16 cellular contexts compared by ENCODE assay signal in the genomic region with DNA sequence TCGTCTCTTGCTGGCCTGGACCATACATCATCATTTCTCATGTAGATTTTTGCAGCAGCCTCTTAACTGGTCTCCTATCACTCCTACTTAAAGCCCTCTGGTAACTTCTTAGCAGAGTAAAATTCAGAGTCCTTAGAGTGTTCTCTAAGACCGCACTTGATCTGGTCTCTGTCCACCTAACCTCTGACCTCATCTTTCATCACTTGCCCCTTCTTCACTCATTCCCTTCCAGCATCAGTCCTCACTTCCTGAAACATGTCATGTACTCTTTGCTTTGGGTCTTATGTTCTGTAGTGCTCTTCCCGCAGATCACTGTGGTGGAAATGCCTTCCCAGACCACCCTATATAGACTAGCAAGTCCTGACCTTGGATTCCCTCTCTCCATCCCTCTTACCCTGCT. TPM values are rescaled to one million over a fixed set of nuclear protein-coding genes. Genes with fewer than 3 reads are reported as not detected.
DNase-seq lines count a peak whose midpoint lies in the region; ATAC-seq lines count a peak whose summit lies in the region.
"Had no signal": no experiment of that assay in that cellular context is flagged by ENCODE, and none has a peak within 500 bp of the region (broad histone marks: within the 10 kb centered on the region; RNA-seq: fewer than 3 reads in every experiment).

No MANE protein-coding gene starts in this region.

- no peak for ATAC-seq in activated naive CD8-positive, alpha-beta T cell treated with anti-CD3 and anti-CD28 coated beads, Interleukin-2, amount 10 ng/mL, durations not matched to agents 7 days and 5 days (ENCODE audit: low read depth)
- ATAC-seq in stimulated activated memory B cell treated with anti-CD40 and anti-IgM and Interleukin-4, amounts not matched to agents 10 μg/mL and 1 μg/mL and 100 μg/mL, for 72 hours = no peak
- no peak for ATAC-seq in HG03095 (IDR thresholded peaks at IDR 0.05; ENCODE audit: unreplicated experiment)

- POLR2A ChIA-PET in activated naive CD8-positive, alpha-beta T cell treated with anti-CD3 and anti-CD28 coated beads, Interleukin-2, amount 10 ng/mL, durations not matched to agents 7 days and 5 days (lab: Charles Lee) = interaction anchor here (0.6 kb wide), 1 partner anchor 277 kb away, joined by 3 read pairs; no protein-coding TSS in a partner anchor

- H3K4me1 Mint-ChIP-seq in activated naive CD4-positive, alpha-beta T cell treated with anti-CD3 and anti-CD28 coated beads, Interleukin-2, amount 50 U/mL, for 24 hours = peaks cover 81% of the 10 kb centered on the region
- peaks cover 55 to 71% (median 66%) of the 10 kb centered on the region in 3 donors for H3K4me1 Mint-ChIP-seq in IgD-negative memory B cell
- peaks cover 64% of the 10 kb centered on the region for H3K4me1 Mint-ChIP-seq in activated naive CD8-positive, alpha-beta T cell treated with anti-CD3 and anti-CD28 coated beads, Interleukin-2, amount 10 ng/mL, durations not matched to agents 7 days and 5 days
- peaks cover 74% of the 10 kb centered on the region for H3K4me1 Mint-ChIP-seq in stimulated activated memory B cell treated with anti-CD40 and anti-IgM and Interleukin-4, amounts not matched to agents 10 μg/mL and 1 μg/mL and 100 μg/mL, for 72 hours

- no peaks in the 10 kb centered on the region for H3K9me3 Mint-ChIP-seq in activated naive CD4-positive, alpha-beta T cell treated with anti-CD3 and anti-CD28 coated beads, Interleukin-2, amount 50 U/mL, for 24 hours
- no peaks in the 10 kb centered on the region for H3K9me3 Mint-ChIP-seq in IgD-negative memory B cell
- H3K9me3 Mint-ChIP-seq in activated naive CD8-positive, alpha-beta T cell treated with anti-CD3 and anti-CD28 coated beads, Interleukin-2, amount 10 ng/mL, durations not matched to agents 7 days and 5 days = no peaks in the 10 kb centered on the region
- H3K9me3 Mint-ChIP-seq in stimulated activated memory B cell treated with anti-CD40 and anti-IgM and Interleukin-4, amounts not matched to agents 10 μg/mL and 1 μg/mL and 100 μg/mL, for 72 hours = no peaks in the 10 kb centered on the region

- peak overlapping the region; percentile 7 for H3K4me3 Mint-ChIP-seq in activated naive CD4-positive, alpha-beta T cell treated with anti-CD3 and anti-CD28 coated beads, Interleukin-2, amount 50 U/mL, for 24 hours
- peak overlapping the region in 3 of 4 donors; percentile 0 to 30 (median 1) for H3K4me3 Mint-ChIP-seq in IgD-negative memory B cell
- no peak overlapping the region for H3K4me3 Mint-ChIP-seq in activated naive CD8-positive, alpha-beta T cell treated with anti-CD3 and anti-CD28 coated beads, Interleukin-2, amount 10 ng/mL, durations not matched to agents 7 days and 5 days
- H3K4me3 Mint-ChIP-seq in stimulated activated memory B cell treated with anti-CD40 and anti-IgM and Interleukin-4, amounts not matched to agents 10 μg/mL and 1 μg/mL and 100 μg/mL, for 72 hours = no peak overlapping the region

- DNase-seq in activated naive CD4-positive, alpha-beta T cell treated with Interleukin-2 at 50 U/mL for 16 hours = no peak
- no peak for DNase-seq in activated naive CD8-positive, alpha-beta T cell treated with anti-CD3 and anti-CD28 coated beads, Interleukin-2, amount 10 ng/mL, durations not matched to agents 7 days and 5 days
- DNase-seq in mucosa of gallbladder (ENCODE audit: low spot score) = no peak
- DNase-seq in NCI-H748 (lab: John Stamatoyannopoulos, UW; ENCODE audit: unreplicated experiment) = no peak
- DNase-seq: activated CD4-positive, alpha-beta T cell treated with anti-CD3 and anti-CD28 coated beads, Interleukin-2, amount 50 U/mL, for 48 hours; COR-L47; cortex of kidney; Kasumi-1; NCI-H1417; NCI-H2107; NCI-H510A treated with DMSO at 0.1 percent for 48 hours; tibial artery had no signal

- H3K36me3 Mint-ChIP-seq in activated naive CD4-positive, alpha-beta T cell treated with anti-CD3 and anti-CD28 coated beads, Interleukin-2, amount 50 U/mL, for 24 hours = peaks cover 1% of the 10 kb centered on the region
- H3K36me3 Mint-ChIP-seq in IgD-negative memory B cell = no peaks in the 10 kb centered on the region
- H3K36me3 Mint-ChIP-seq in activated naive CD8-positive, alpha-beta T cell treated with anti-CD3 and anti-CD28 coated beads, Interleukin-2, amount 10 ng/mL, durations not matched to agents 7 days and 5 days = peaks cover 5% of the 10 kb centered on the region
- peaks cover 7% of the 10 kb centered on the region for H3K36me3 Mint-ChIP-seq in stimulated activated memory B cell treated with anti-CD40 and anti-IgM and Interleukin-4, amounts not matched to agents 10 μg/mL and 1 μg/mL and 100 μg/mL, for 72 hours

- H3K27me3 Mint-ChIP-seq in activated naive CD4-positive, alpha-beta T cell treated with anti-CD3 and anti-CD28 coated beads, Interleukin-2, amount 50 U/mL, for 24 hours = no peaks in the 10 kb centered on the region
- no peaks in the 10 kb centered on the region for H3K27me3 Mint-ChIP-seq in IgD-negative memory B cell
- no peaks in the 10 kb centered on the region for H3K27me3 Mint-ChIP-seq in activated naive CD8-positive, alpha-beta T cell treated with anti-CD3 and anti-CD28 coated beads, Interleukin-2, amount 10 ng/mL, durations not matched to agents 7 days and 5 days
- no peaks in the 10 kb centered on the region for H3K27me3 Mint-ChIP-seq in stimulated activated memory B cell treated with anti-CD40 and anti-IgM and Interleukin-4, amounts not matched to agents 10 μg/mL and 1 μg/mL and 100 μg/mL, for 72 hours

- peak overlapping the region; percentile 42 for H3K27ac Mint-ChIP-seq in activated naive CD4-positive, alpha-beta T cell treated with anti-CD3 and anti-CD28 coated beads, Interleukin-2, amount 50 U/mL, for 24 hours
- H3K27ac Mint-ChIP-seq in IgD-negative memory B cell = peak overlapping the region in 2 of 3 donors; percentile 0 to 12
- peak overlapping the region; percentile 8 for H3K27ac Mint-ChIP-seq in activated naive CD8-positive, alpha-beta T cell treated with anti-CD3 and anti-CD28 coated beads, Interleukin-2, amount 10 ng/mL, durations not matched to agents 7 days and 5 days
- peak overlapping the region; percentile 43 for H3K27ac Mint-ChIP-seq in stimulated activated memory B cell treated with anti-CD40 and anti-IgM and Interleukin-4, amounts not matched to agents 10 μg/mL and 1 μg/mL and 100 μg/mL, for 72 hours

RNA-seq across cellular contexts. Expression of gene LARP1, which starts 9.8 kb away (rescaled TPM):
- polyA plus RNA-seq in IgD-negative memory B cell = 24.9 TPM
- 100 to 1,000 TPM; 165 to 175 TPM for total RNA-seq in activated naive CD8-positive, alpha-beta T cell treated with anti-CD3 and anti-CD28 coated beads, Interleukin-2, amount 10 ng/mL, durations not matched to agents 7 days and 5 days
- 190 TPM for total RNA-seq in mucosa of gallbladder

Comparison
In these comparisons a context has a peak if more than half of its experiments do, and no peak if none do; other contexts are left out.
1. H3K4me3 Mint-ChIP-seq: peak in activated naive CD4-positive, alpha-beta T cell treated with anti-CD3 and anti-CD28 coated beads, Interleukin-2, amount 50 U/mL, for 24 hours (single experiment) and IgD-negative memory B cell (3 of 4); none in activated naive CD8-positive, alpha-beta T cell treated with anti-CD3 and anti-CD28 coated beads, Interleukin-2, amount 10 ng/mL, durations not matched to agents 7 days and 5 days (single experiment) and stimulated activated memory B cell treated with anti-CD40 and anti-IgM and Interleukin-4, amounts not matched to agents 10 μg/mL and 1 μg/mL and 100 μg/mL, for 72 hours (single experiment).
2. Peak in every context shown above with its lines, with median percentiles within 50 percentile points of each other: H3K27ac Mint-ChIP-seq.